ENCODE assay signal across 10 cellular contexts in genomic region chr12:104722541-104723534, GRCh38.
DNase-seq lines count a peak whose midpoint lies in the region; ATAC-seq and TF ChIP-seq lines count a peak whose summit lies in the region.
"Had no signal": no experiment of that assay in that cellular context is flagged by ENCODE, and none has a peak within 500 bp of the region (broad histone marks: within the 10 kb centered on the region; RNA-seq: fewer than 3 reads in every experiment).

No MANE protein-coding gene starts in this region.

- no peaks in the 10 kb centered on the region for H3K27me3 Mint-ChIP-seq in activated T-cell treated with anti-CD3 and anti-CD28 coated beads, Interleukin-2, amount 50 U/mL, for 72 hours (ENCODE audit: low read depth)
- H3K27me3 Mint-ChIP-seq in activated T-cell treated with anti-CD3 and anti-CD28 coated beads, Interleukin-2, amount 50 U/mL, for 4 hours (ENCODE audit: low read depth), result no peaks in the 10 kb centered on the region

- H3K27ac ChIP-seq in HUES64 (ENCODE audit: low read depth, low read length), result no peak overlapping the region
- H3K27ac ChIP-seq in spleen, result peak overlapping the region in 1 of 8 donors; percentile 19
- H3K27ac ChIP-seq in gastrocnemius medialis, result no peak overlapping the region
- H3K27ac ChIP-seq: C4-2B had no signal

- H3K4me3 Mint-ChIP-seq in activated T-cell treated with anti-CD3 and anti-CD28 coated beads, Interleukin-2, amount 50 U/mL, for 72 hours, result no peak overlapping the region
- H3K4me3 Mint-ChIP-seq in activated T-cell treated with anti-CD3 and anti-CD28 coated beads, Interleukin-2, amount 50 U/mL, for 4 hours, result no peak overlapping the region

- no peaks in the 10 kb centered on the region for H3K9me3 Mint-ChIP-seq in activated T-cell treated with anti-CD3 and anti-CD28 coated beads, Interleukin-2, amount 50 U/mL, for 72 hours
- H3K9me3 Mint-ChIP-seq in activated T-cell treated with anti-CD3 and anti-CD28 coated beads, Interleukin-2, amount 50 U/mL, for 4 hours, result no peaks in the 10 kb centered on the region

- no peak overlapping the region for H3K4me3 ChIP-seq in HUES64 (ENCODE audit: low read length)
- no peak overlapping the region for H3K4me3 ChIP-seq in spleen
- no peak overlapping the region for H3K4me3 ChIP-seq in gastrocnemius medialis

- no peak for TF ChIP-seq POLR2A in spleen (IDR thresholded peaks at IDR 0.05)
- TF ChIP-seq POLR2A in gastrocnemius medialis (IDR thresholded peaks at IDR 0.05), result no peak

- in situ Hi-C loops in gastrocnemius medialis (cut with MboI; ENCODE audit: low sequenced_read_pairs in 4 of 4), result no loop called here

- H3K27ac Mint-ChIP-seq in activated T-cell treated with anti-CD3 and anti-CD28 coated beads, Interleukin-2, amount 50 U/mL, for 72 hours, result peak overlapping the region; percentile 58

- DNase-seq in activated T-cell treated with anti-CD3 and anti-CD28 coated beads, Interleukin-2, amount 50 U/mL, for 72 hours, result no peak
- no peak for DNase-seq in activated T-cell treated with anti-CD3 and anti-CD28 coated beads, Interleukin-2, amount 50 U/mL, for 4 hours
- DNase-seq in dermis blood vessel endothelial cell (peak; percentile 57), spleen (peak; percentile 58), gastrocnemius medialis (no peak)
- DNase-seq: Kasumi-1 had no signal

- intact Hi-C loops in spleen (cut with DNase I; ENCODE audit: low total_unique reads) (no loop called here), gastrocnemius medialis (cut with DNase I; ENCODE audit: low total_unique reads) (no loop called here)

- 78% methylated on average over 24 of the region's 24 CpGs for whole genome bisulfite sequencing in HUES64
- 75 to 86% (median 80%) methylated on average over 24 of the region's 24 CpGs for WGBS in spleen, 5 donors

- H3K36me3 Mint-ChIP-seq in activated T-cell treated with anti-CD3 and anti-CD28 coated beads, Interleukin-2, amount 50 U/mL, for 72 hours (ENCODE audit: insufficient read depth in 2 of 2), result peaks cover 0 to 4% of the 10 kb centered on the region in 2 donors
- peaks cover 4% of the 10 kb centered on the region for H3K36me3 Mint-ChIP-seq in activated T-cell treated with anti-CD3 and anti-CD28 coated beads, Interleukin-2, amount 50 U/mL, for 4 hours (ENCODE audit: insufficient read depth)

- H3K27me3 ChIP-seq in HUES64 (ENCODE audit: insufficient read depth, low read length) (no peaks in the 10 kb centered on the region), spleen (replicated peaks in 1 of 7) (no peaks in the 10 kb centered on the region), gastrocnemius medialis (no peaks in the 10 kb centered on the region)

- 0 out of 2 replicates have a peak overlapping the region, but pooled peaks have one; percentile 24 for H3K9ac ChIP-seq in HUES64 (ENCODE audit: low read depth, low read length)

- H3K36me3 ChIP-seq in HUES64 (ENCODE audit: insufficient read depth, low read length) (no peaks in the 10 kb centered on the region), spleen (no peaks in the 10 kb centered on the region), gastrocnemius medialis (no peaks in the 10 kb centered on the region)

- ATAC-seq in activated T-cell treated with anti-CD3 and anti-CD28 coated beads, Interleukin-2, amount 50 U/mL, for 72 hours (replicated peaks in 1 of 2), result no peak
- ATAC-seq in activated T-cell treated with anti-CD3 and anti-CD28 coated beads, Interleukin-2, amount 50 U/mL, for 4 hours, result no peak
- ATAC-seq in GM19351 (IDR thresholded peaks at IDR 0.05; ENCODE audit: unreplicated experiment) (no peak), gastrocnemius medialis (no peak), GM18867 (IDR thresholded peaks at IDR 0.05; ENCODE audit: unreplicated experiment) (no peak)

- H3K4me1 ChIP-seq in HUES64 (ENCODE audit: insufficient read depth, low read length) (peaks cover 23% of the 10 kb centered on the region), spleen (peaks cover 16 to 79% (median 39%) of the 10 kb centered on the region in 6 donors), gastrocnemius medialis (no peaks in the 10 kb centered on the region)

- TF ChIP-seq CTCF in spleen (IDR thresholded peaks at IDR 0.05 in 8 of 11, conservative IDR thresholded peaks at IDR 0.05 in 3 of 11) (no peak), gastrocnemius medialis (IDR thresholded peaks at IDR 0.05 in 4 of 5, conservative IDR thresholded peaks at IDR 0.05 in 1 of 5) (no peak)

- H3K4me1 Mint-ChIP-seq in activated T-cell treated with anti-CD3 and anti-CD28 coated beads, Interleukin-2, amount 50 U/mL, for 72 hours (ENCODE audit: low read depth), result peaks cover 53% of the 10 kb centered on the region
- peaks cover 57% of the 10 kb centered on the region for H3K4me1 Mint-ChIP-seq in activated T-cell treated with anti-CD3 and anti-CD28 coated beads, Interleukin-2, amount 50 U/mL, for 4 hours (ENCODE audit: low read depth)

- H3K9me3 ChIP-seq in HUES64 (ENCODE audit: insufficient read depth, low read depth, low read length) (no peaks in the 10 kb centered on the region), spleen (no peaks in the 10 kb centered on the region), gastrocnemius medialis (no peaks in the 10 kb centered on the region)

Comparison
In these comparisons a context has a peak if more than half of its experiments do, and no peak if none do; other contexts are left out.
1. DNase-seq: peak in dermis blood vessel endothelial cell (single experiment) and spleen (single experiment); none in activated T-cell treated with anti-CD3 and anti-CD28 coated beads, Interleukin-2, amount 50 U/mL, for 72 hours (0 of 2), activated T-cell treated with anti-CD3 and anti-CD28 coated beads, Interleukin-2, amount 50 U/mL, for 4 hours (single experiment) and gastrocnemius medialis (0 of 2).